In the genomic region with DNA sequence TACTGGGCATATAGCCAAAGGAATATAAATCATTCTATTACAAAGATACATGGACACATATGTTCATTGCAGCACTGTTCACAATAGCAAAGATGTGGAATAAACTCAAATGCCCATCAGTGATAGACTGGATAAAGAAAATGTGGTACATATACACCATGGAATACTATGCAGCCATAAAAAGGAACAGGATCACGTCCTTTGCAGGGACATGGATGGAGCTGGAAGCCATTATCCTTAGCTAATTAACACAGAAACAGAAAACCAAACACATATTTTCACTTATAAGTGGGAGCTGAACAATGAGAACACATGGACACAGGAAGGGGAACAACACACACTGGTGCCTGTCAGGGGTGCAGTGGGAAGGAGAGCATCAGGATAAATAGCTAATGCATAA, we compare ENCODE assay signal across 4 cellular contexts. TPM values are rescaled to one million over a fixed set of nuclear protein-coding genes. Genes with fewer than 3 reads are reported as not detected.
"Had no signal": no experiment of that assay in that cellular context is flagged by ENCODE, and none has a peak within 500 bp of the region (broad histone marks: within the 10 kb centered on the region; RNA-seq: fewer than 3 reads in every experiment).

No MANE protein-coding gene starts in this region.

RNA-seq across cellular contexts. Expression of a gene that starts 30.6 kb away (rescaled TPM):
- total RNA-seq: subcutaneous adipose tissue had no signal

RNA-seq across cellular contexts. Expression of a gene that starts 59.6 kb away (rescaled TPM):
- total RNA-seq: temporal lobe, urinary bladder, vagina had no signal
